In genomic region chrX:151753313-151754041, GRCh38 we compare ENCODE assay signal across 8 cellular contexts. TPM values are rescaled to one million over a fixed set of nuclear protein-coding genes. Genes with fewer than 3 reads are reported as not detected.
DNase-seq lines count a peak whose midpoint lies in the region; ATAC-seq and TF ChIP-seq lines count a peak whose summit lies in the region.

No MANE protein-coding gene starts in this region.

- no peaks in the 10 kb centered on the region for H3K4me1 ChIP-seq in spleen

- H3K27ac Mint-ChIP-seq in natural killer cell treated with Interleukin-12 subunit alpha and Interleukin-12 subunit beta and Interleukin-15 and Interleukin-18, amount 100 ng/mL, for 72 hours: no peak overlapping the region
- no peak overlapping the region for H3K27ac Mint-ChIP-seq in natural killer cell

- WGBS in spleen, 5 donors: 15 to 52% (median 16%) methylated on average over 3 to 22 of the region's 22 CpGs

- no peaks in the 10 kb centered on the region for H3K36me3 Mint-ChIP-seq in natural killer cell treated with Interleukin-12 subunit alpha and Interleukin-12 subunit beta and Interleukin-15 and Interleukin-18, amount 100 ng/mL, for 72 hours
- no peaks in the 10 kb centered on the region for H3K36me3 Mint-ChIP-seq in natural killer cell

- H3K27me3 Mint-ChIP-seq in natural killer cell treated with Interleukin-12 subunit alpha and Interleukin-12 subunit beta and Interleukin-15 and Interleukin-18, amount 100 ng/mL, for 72 hours: peaks cover 18 to 32% of the 10 kb centered on the region in 2 donors
- peaks cover 3 to 28% of the 10 kb centered on the region in 2 donors for H3K27me3 Mint-ChIP-seq in natural killer cell (ENCODE audit: low read depth in 2 of 2)

- H3K4me1 Mint-ChIP-seq in natural killer cell treated with Interleukin-12 subunit alpha and Interleukin-12 subunit beta and Interleukin-15 and Interleukin-18, amount 100 ng/mL, for 72 hours (ENCODE audit: low read depth in 2 of 2): no peaks in the 10 kb centered on the region
- H3K4me1 Mint-ChIP-seq in natural killer cell: no peaks in the 10 kb centered on the region

- POLR2A ChIA-PET in HEK293T (lab: Yijun Ruan, JAX): no interaction called here

- H3K36me3 ChIP-seq in spleen: no peaks in the 10 kb centered on the region

- CTCF ChIA-PET in HEK293T (lab: Yijun Ruan, JAX): interaction anchor here (0.6 to 1.3 kb wide), 11 partner anchors 9 to 1068 kb away, joined by 3 to 13 read pairs (median 3); no protein-coding TSS in a partner anchor

- H3K4me3 Mint-ChIP-seq in natural killer cell treated with Interleukin-12 subunit alpha and Interleukin-12 subunit beta and Interleukin-15 and Interleukin-18, amount 100 ng/mL, for 72 hours: no peak overlapping the region
- no peak overlapping the region for H3K4me3 Mint-ChIP-seq in natural killer cell

- no peak overlapping the region for H3K27ac ChIP-seq in spleen

- no peak for TF ChIP-seq CTCF in natural killer cell (IDR thresholded peaks at IDR 0.05)
- TF ChIP-seq CTCF in spleen (IDR thresholded peaks at IDR 0.05 in 8 of 11, conservative IDR thresholded peaks at IDR 0.05 in 3 of 11): peak in 10 of 11 experiments; percentile 16 to 67 (median 54)

- no peak for TF ChIP-seq POLR2A in spleen (IDR thresholded peaks at IDR 0.05)

- H3K9me3 Mint-ChIP-seq in natural killer cell treated with Interleukin-12 subunit alpha and Interleukin-12 subunit beta and Interleukin-15 and Interleukin-18, amount 100 ng/mL, for 72 hours: no peaks in the 10 kb centered on the region
- H3K9me3 Mint-ChIP-seq in natural killer cell: no peaks in the 10 kb centered on the region

- peak; percentile 71 for DNase-seq in natural killer cell treated with Interleukin-12 subunit alpha and Interleukin-12 subunit beta and Interleukin-15 and Interleukin-18, amount 100 ng/mL, for 72 hours (ENCODE audit: low spot score)
- DNase-seq in natural killer cell (no peak), HEK293T (ENCODE audit: extremely low spot score) (peak; percentile 74), NCI-H2029 treated with DMSO at 0.1 percent for 48 hours (lab: John Stamatoyannopoulos, UW) (peak; percentile 2), amygdala (lab: John Stamatoyannopoulos, UW) (peak in 41 of 56 donors; percentile 0 to 58 (median 10)), hippocampal formation (lab: John Stamatoyannopoulos, UW) (peak; percentile 3 to 8), spleen (peak; percentile 74)

- no peak for ATAC-seq in natural killer cell treated with Interleukin-12 subunit alpha and Interleukin-12 subunit beta and Interleukin-15 and Interleukin-18, amount 100 ng/mL, for 72 hours
- ATAC-seq in natural killer cell (no peak), HG03135 (IDR thresholded peaks at IDR 0.05; ENCODE audit: unreplicated experiment) (no peak)

- no peak overlapping the region for H3K4me3 ChIP-seq in spleen

- no peaks in the 10 kb centered on the region for H3K9me3 ChIP-seq in spleen

- intact Hi-C loops in natural killer cell (cut with micrococcal nuclease): no loop called here
- intact Hi-C loops in spleen (cut with DNase I; ENCODE audit: low total_unique reads): no loop called here

- H3K27me3 ChIP-seq in spleen (replicated peaks in 1 of 7): peaks cover 0 to 26% (median 0%) of the 10 kb centered on the region in 7 donors

TF ChIP-seq in HEK293T, 16 proteins besides CTCF, POLR2A, EP300 and RAD21:
- no peak for TF ChIP-seq FOXA1 (IDR thresholded peaks at IDR 0.05)
- TF ChIP-seq ZNF384 (IDR thresholded peaks at IDR 0.05): no peak
- no peak for TF ChIP-seq TARDBP (IDR thresholded peaks at IDR 0.05)
- no peak for TF ChIP-seq L3MBTL2 (conservative IDR thresholded peaks at IDR 0.05)
- TF ChIP-seq FOXM1 (IDR thresholded peaks at IDR 0.05; ENCODE audit: borderline replicate concordance): no peak
- TF ChIP-seq ARNT (IDR thresholded peaks at IDR 0.05): no peak
- TF ChIP-seq SP1 (IDR thresholded peaks at IDR 0.05): no peak
- no peak for TF ChIP-seq NFRKB (IDR thresholded peaks at IDR 0.05)

RNA-seq across cellular contexts. Expression of gene CNGA2, which starts 18.9 kb away (rescaled TPM):
- total RNA-seq in natural killer cell treated with Interleukin-12 subunit alpha and Interleukin-12 subunit beta and Interleukin-15 and Interleukin-18, amount 100 ng/mL, for 72 hours: not detected
- total RNA-seq in natural killer cell (not detected), spleen (not detected)
- polyA plus RNA-seq in spleen: not detected

RNA-seq across cellular contexts. Expression of gene FATE1, which starts 37.6 kb away (rescaled TPM):
- not detected for total RNA-seq in natural killer cell treated with Interleukin-12 subunit alpha and Interleukin-12 subunit beta and Interleukin-15 and Interleukin-18, amount 100 ng/mL, for 72 hours
- total RNA-seq in natural killer cell (not detected), spleen (not detected)
- under 1 TPM in 1 of 3 donors, not detected in 2; 0.06 TPM for polyA plus RNA-seq in spleen

RNA-seq across cellular contexts. Expression of gene PRRG3, which starts 58.2 kb away (rescaled TPM):
- not detected for total RNA-seq in natural killer cell treated with Interleukin-12 subunit alpha and Interleukin-12 subunit beta and Interleukin-15 and Interleukin-18, amount 100 ng/mL, for 72 hours
- total RNA-seq in natural killer cell (not detected), spleen (1 to 10 TPM in 6 of 7 donors, under 1 TPM in 1; 0.79 to 4.3 (median 1.8) TPM)
- under 1 TPM; 0.06 to 0.99 (median 0.22) TPM for polyA plus RNA-seq in spleen
